ENCODE assay signal across 1 cellular context in genomic region chr15:66715736-66716667, GRCh38.
TF ChIP-seq lines count a peak whose summit lies in the region.

No MANE protein-coding gene starts in this region.

TF ChIP-seq in H1, 55 proteins besides CTCF, POLR2A, EP300 and RAD21 (continued from another document):
- TF ChIP-seq ATF2 (IDR thresholded peaks at IDR 0.05; ENCODE audit: low read length) (no peak), BRCA1 (IDR thresholded peaks at IDR 0.05; ENCODE audit: low read depth, low read length) (no peak), RBBP5 (IDR thresholded peaks at IDR 0.05; ENCODE audit: borderline replicate concordance, low read depth, low read length) (no peak), TEAD4 (IDR thresholded peaks at IDR 0.05; ENCODE audit: low read depth, low read length) (no peak), HDAC2 (IDR thresholded peaks at IDR 0.05; ENCODE audit: borderline replicate concordance in 1 of 2, low read depth in 2 of 2, low read length in 2 of 2) (no peak), CEBPB (IDR thresholded peaks at IDR 0.05; ENCODE audit: low read depth, low read length) (no peak), ATF3 (IDR thresholded peaks at IDR 0.05; ENCODE audit: insufficient read depth, low read depth, low read length) (no peak), SRF (IDR thresholded peaks at IDR 0.05; ENCODE audit: low read depth, low read length) (no peak), TAF1 (IDR thresholded peaks at IDR 0.05; ENCODE audit: low read depth, low read length) (no peak), RNF2 (IDR thresholded peaks at IDR 0.05; ENCODE audit: borderline replicate concordance, low read depth, low read length, missing control alignments, poor library complexity, severe bottlenecking) (no peak), GTF2F1 (IDR thresholded peaks at IDR 0.05; ENCODE audit: borderline replicate concordance, low read depth, low read length) (no peak)
